Comparison of ENCODE assay signal across 22 cellular contexts in genomic region chr5:18551716-18552115, GRCh38.
DNase-seq lines count a peak whose midpoint lies in the region; ATAC-seq, FAIRE-seq and TF ChIP-seq lines count a peak whose summit lies in the region.
"Had no signal": no experiment of that assay in that cellular context is flagged by ENCODE, and none has a peak within 500 bp of the region (broad histone marks: within the 10 kb centered on the region; RNA-seq: fewer than 3 reads in every experiment).

No MANE protein-coding gene starts in this region.

- H3K79me2 ChIP-seq in trophoblast cell (ENCODE audit: control insufficient read depth, insufficient read depth, low read length, poor library complexity): no peaks in the 10 kb centered on the region

- H3K9me3 ChIP-seq in kidney (ENCODE audit: control insufficient read depth in 1 of 2, low read length in 2 of 2) (peaks cover 0 to 11% of the 10 kb centered on the region in 2 donors), trophoblast cell (ENCODE audit: insufficient read depth, low read depth, low read length) (peaks cover 7% of the 10 kb centered on the region), upper lobe of right lung (no peaks in the 10 kb centered on the region), psoas muscle (no peaks in the 10 kb centered on the region)
- H3K9me3 ChIP-seq: BE2C had no signal

- no peak overlapping the region for H3K23ac ChIP-seq in trophoblast cell (ENCODE audit: low read length)

- intact Hi-C loops in kidney (cut with DNase I) (no loop called here), upper lobe of right lung (cut with DNase I) (no loop called here), psoas muscle (cut with DNase I) (no loop called here)

- H3K4me3 ChIP-seq in kidney (ENCODE audit: low read length in 2 of 2) (no peak overlapping the region), trophoblast cell (ENCODE audit: low read depth, low read length) (no peak overlapping the region), upper lobe of right lung (no peak overlapping the region), psoas muscle (no peak overlapping the region)
- H3K4me3 ChIP-seq: BLaER1 treated with 17β-estradiol and CSF1 and Interleukin-3, amounts not matched to agents 10 nM and 100 nM had no signal

- no CpG with 5 or more reads among the region's 18 CpGs for WGBS in trophoblast cell (ENCODE audit: extremely low coverage, insufficient coverage, insufficient read length)
- WGBS in psoas muscle, 3 donors: 94 to 98% (median 97%) methylated on average over 17 to 18 of the region's 18 CpGs

- TF ChIP-seq CTCF in kidney (IDR thresholded peaks at IDR 0.05; ENCODE audit: borderline replicate concordance, extremely low read depth, insufficient read depth) (no peak), upper lobe of right lung (IDR thresholded peaks at IDR 0.05) (no peak), psoas muscle (IDR thresholded peaks at IDR 0.05) (no peak)

- H3K9ac ChIP-seq in kidney (ENCODE audit: low read length in 2 of 2) (no peak overlapping the region), trophoblast cell (ENCODE audit: low read length) (no peak overlapping the region)
- H3K9ac ChIP-seq: BLaER1 treated with 17β-estradiol and CSF1 and Interleukin-3, amounts not matched to agents 10 nM and 100 nM had no signal

- H3K27me3 ChIP-seq in trophoblast cell (ENCODE audit: insufficient read depth, low read length): no peaks in the 10 kb centered on the region
- H3K27me3 ChIP-seq in upper lobe of right lung: no peaks in the 10 kb centered on the region
- H3K27me3 ChIP-seq in psoas muscle (ENCODE audit: insufficient read depth in 3 of 3, low read length in 2 of 3): no peaks in the 10 kb centered on the region
- H3K27me3 ChIP-seq: BE2C; BLaER1 treated with 17β-estradiol and CSF1 and Interleukin-3, amounts not matched to agents 10 nM and 100 nM had no signal

- peaks cover 6% of the 10 kb centered on the region for H3K79me1 ChIP-seq in trophoblast cell (ENCODE audit: low read length)

- no peak overlapping the region for H3K18ac ChIP-seq in trophoblast cell (ENCODE audit: low read length)

- ATAC-seq in upper lobe of right lung (peak; percentile 22), psoas muscle (no peak)

- H2AK5ac ChIP-seq in trophoblast cell (ENCODE audit: low read length): peak overlapping the region; percentile 59

- H3K27ac ChIP-seq in kidney (ENCODE audit: low read depth in 2 of 2, low read length in 2 of 2) (no peak overlapping the region), trophoblast cell (ENCODE audit: low read depth, low read length) (no peak overlapping the region), upper lobe of right lung (no peak overlapping the region), psoas muscle (no peak overlapping the region)
- H3K27ac ChIP-seq: 22Rv1; BLaER1 treated with 17β-estradiol and CSF1 and Interleukin-3, amounts not matched to agents 10 nM and 100 nM had no signal

- H3K4me1 ChIP-seq in kidney (ENCODE audit: control insufficient read depth in 1 of 2, insufficient read depth in 1 of 2, low read depth in 1 of 2, low read length in 2 of 2): no peaks in the 10 kb centered on the region
- peaks cover 5% of the 10 kb centered on the region in 2 experiments for H3K4me1 ChIP-seq in trophoblast cell (ENCODE audit: control insufficient read depth in 1 of 2, insufficient read depth in 2 of 2, low read length in 2 of 2)
- H3K4me1 ChIP-seq in upper lobe of right lung: no peaks in the 10 kb centered on the region
- no peaks in the 10 kb centered on the region for H3K4me1 ChIP-seq in psoas muscle
- H3K4me1 ChIP-seq: BLaER1 treated with 17β-estradiol and CSF1 and Interleukin-3, amounts not matched to agents 10 nM and 100 nM had no signal

- no peak overlapping the region for H4K12ac ChIP-seq in trophoblast cell (ENCODE audit: low read depth, low read length)

- H2BK12ac ChIP-seq in trophoblast cell (ENCODE audit: low read length): no peak overlapping the region

- DNase-seq in activated gamma-delta T cell (lab: John Stamatoyannopoulos, UW) (peak; percentile 12), activated gamma-delta T cell treated with Interleukin-2 at 50 U/mL for 16 hours (no peak), kidney (peak; percentile 63), trophoblast cell (no peak), upper lobe of right lung (no peak), DMS114 treated with DMSO at 0.1 percent for 48 hours (lab: John Stamatoyannopoulos, UW; ENCODE audit: unreplicated experiment) (no peak), psoas muscle (no peak)
- DNase-seq in stimulated activated CD4-positive, alpha-beta T cell treated with anti-CD3 and anti-CD28 coated beads, Interleukin-12 subunit alpha, Interleukin-12 subunit beta, amount 100 ng/mL, for 4 hours: no peak
- DNase-seq: BE2C; CD4-positive, alpha-beta T cell; CD8-positive, alpha-beta memory T cell; DMS 273 treated with DMSO at 0.1 percent for 48 hours; DMS53; DMS79 treated with DMSO at 0.1 percent for 48 hours; GOT3; HCEC 1CT had no signal

- no peak for FAIRE-seq in kidney (lab: Jason Lieb, UNC)
- FAIRE-seq: A204.1, D721Med, GM12892, H54 had no signal

- H3K36me3 ChIP-seq in kidney (ENCODE audit: control insufficient read depth in 1 of 2, insufficient read depth in 2 of 2, low read length in 2 of 2): no peaks in the 10 kb centered on the region
- peaks cover 0 to 3% of the 10 kb centered on the region in 2 experiments for H3K36me3 ChIP-seq in trophoblast cell (ENCODE audit: control insufficient read depth in 1 of 2, insufficient read depth in 2 of 2, low read length in 2 of 2)
- no peaks in the 10 kb centered on the region for H3K36me3 ChIP-seq in upper lobe of right lung
- no peaks in the 10 kb centered on the region for H3K36me3 ChIP-seq in psoas muscle (ENCODE audit: insufficient read depth in 1 of 2, low read depth in 1 of 2)
- H3K36me3 ChIP-seq: BE2C; BLaER1 treated with 17β-estradiol and CSF1 and Interleukin-3, amounts not matched to agents 10 nM and 100 nM had no signal

- H2AFZ ChIP-seq in trophoblast cell (ENCODE audit: insufficient read depth, low read length, poor library complexity): no peak overlapping the region

- no peak overlapping the region for H4K91ac ChIP-seq in trophoblast cell (ENCODE audit: low read depth, low read length)

- H2BK120ac ChIP-seq in trophoblast cell (ENCODE audit: insufficient read depth, low read length, poor library complexity): no peak overlapping the region

- no peak overlapping the region for H3K4ac ChIP-seq in trophoblast cell (ENCODE audit: low read depth, low read length)

- H3K4me2 ChIP-seq in trophoblast cell (ENCODE audit: low read length): no peak overlapping the region
- H3K4me2 ChIP-seq: BLaER1 treated with 17β-estradiol and CSF1 and Interleukin-3, amounts not matched to agents 10 nM and 100 nM had no signal

- no peak overlapping the region for H4K8ac ChIP-seq in trophoblast cell (ENCODE audit: low read depth, low read length)

- no peak overlapping the region for H3K14ac ChIP-seq in trophoblast cell (ENCODE audit: low read length)

- no peak overlapping the region for H2BK5ac ChIP-seq in trophoblast cell (ENCODE audit: low read depth, low read length, poor library complexity)

Comparison
In these comparisons a context has a peak if more than half of its experiments do, and no peak if none do; other contexts are left out.
1. DNase-seq: peak in activated gamma-delta T cell (single experiment) and kidney (single experiment); none in activated gamma-delta T cell treated with Interleukin-2 at 50 U/mL for 16 hours (single experiment), trophoblast cell (0 of 2), upper lobe of right lung (single experiment), DMS114 treated with DMSO at 0.1 percent for 48 hours (single experiment), stimulated activated CD4-positive, alpha-beta T cell treated with anti-CD3 and anti-CD28 coated beads, Interleukin-12 subunit alpha, Interleukin-12 subunit beta, amount 100 ng/mL, for 4 hours (single experiment) and psoas muscle (0 of 2).